Comparison of ENCODE assay signal across 9 cellular contexts in the genomic region with DNA sequence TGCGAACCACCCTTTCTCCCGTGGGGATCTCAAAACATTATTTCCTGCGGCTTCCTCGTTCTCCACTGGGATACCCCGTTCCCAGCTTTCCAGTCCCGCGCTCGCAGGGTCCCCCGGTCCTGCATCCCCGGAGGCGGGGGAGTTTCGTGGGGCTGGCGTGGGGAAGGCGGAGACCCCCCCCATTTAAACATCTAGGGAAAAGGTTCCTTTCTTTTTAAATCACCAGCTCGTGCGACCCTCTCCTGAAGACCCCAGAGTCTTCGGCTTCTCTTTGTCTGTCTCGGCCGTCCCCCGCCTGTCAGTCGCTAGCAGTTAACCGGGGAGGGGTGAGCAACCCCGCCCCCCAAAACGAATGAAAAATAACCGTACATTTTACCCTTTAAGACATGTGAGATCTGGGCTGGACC. TPM values are rescaled to one million over a fixed set of nuclear protein-coding genes. Genes with fewer than 3 reads are reported as not detected.
DNase-seq lines count a peak whose midpoint lies in the region; ATAC-seq and TF ChIP-seq lines count a peak whose summit lies in the region.
"Had no signal": no experiment of that assay in that cellular context is flagged by ENCODE, and none has a peak within 500 bp of the region (broad histone marks: within the 10 kb centered on the region; RNA-seq: fewer than 3 reads in every experiment).

No MANE protein-coding gene starts in this region.

- no peaks in the 10 kb centered on the region for H3K9me3 Mint-ChIP-seq in Calu3 (ENCODE audit: low read depth, unreplicated experiment)
- H3K9me3 Mint-ChIP-seq in nephron, result no peaks in the 10 kb centered on the region

- H3K27me3 Mint-ChIP-seq in Calu3 (ENCODE audit: unreplicated experiment), result peaks cover 98% of the 10 kb centered on the region
- peaks cover 28% of the 10 kb centered on the region for H3K27me3 Mint-ChIP-seq in nephron (ENCODE audit: low read depth)

- no CpG with 5 or more reads among the region's 25 CpGs for WGBS in IMR-90 (ENCODE audit: extremely low coverage in 2 of 2, insufficient read length in 1 of 2), 2 experiments

- no peak for TF ChIP-seq CTCF in Calu3 (IDR thresholded peaks at IDR 0.05; ENCODE audit: unreplicated experiment)
- no peak for TF ChIP-seq CTCF in IMR-90 (conservative IDR thresholded peaks at IDR 0.05; ENCODE audit: low read depth, low read length)
- no peak for TF ChIP-seq CTCF in cardiac fibroblast (IDR thresholded peaks at IDR 0.05; ENCODE audit: low read depth, low read length)
- TF ChIP-seq CTCF in nephron (IDR thresholded peaks at IDR 0.05; ENCODE audit: unreplicated experiment in 3 of 3), result peak in 1 of 3 experiments; percentile 19

- H3K4me3 Mint-ChIP-seq in Calu3 (ENCODE audit: low read depth, unreplicated experiment) (peak overlapping the region; percentile 78), nephron (peak overlapping the region; percentile 87 to 95 (median 94))

- H3K23ac ChIP-seq in IMR-90 (ENCODE audit: low read depth, low read length), result peak overlapping the region; percentile 55; the same call in 1 of the 2 replicates

- DNase-seq in Calu3 (no peak), IMR-90 (no peak), cardiac fibroblast (ENCODE audit: low read depth in 2 of 2) (no peak), retina (no peak), COLO829 (ENCODE audit: low spot score) (no peak), AG08395 (ENCODE audit: low spot score) (no peak), DMS153 (lab: John Stamatoyannopoulos, UW) (no peak)

- H3K4me1 Mint-ChIP-seq in Calu3 (ENCODE audit: low read depth, unreplicated experiment), result peaks cover 8% of the 10 kb centered on the region
- peaks cover 34% of the 10 kb centered on the region for H3K4me1 Mint-ChIP-seq in nephron

- H3K14ac ChIP-seq in IMR-90 (replicated peaks; ENCODE audit: low read depth, low read length), result peak overlapping the region; percentile 82

- H2AFZ ChIP-seq in IMR-90 (replicated peaks; ENCODE audit: low read length, poor library complexity), result peak overlapping the region; percentile 95

- H3K56ac ChIP-seq in IMR-90 (ENCODE audit: extremely low read depth, insufficient read depth, low read length), result 0 out of 2 replicates have a peak overlapping the region, but pooled peaks have one; percentile 14

- CTCF ChIA-PET in Calu3 (lab: Charles Lee), result interaction anchor here (0.6 to 0.7 kb wide), 2 partner anchors 590 to 1139 kb away, joined by 4 read pairs; no protein-coding TSS in a partner anchor
- CTCF ChIA-PET in IMR-90 (lab: Yijun Ruan, JAX), result interaction anchor here (0.9 kb wide), 1 partner anchor 42 kb away, joined by 3 read pairs; no protein-coding TSS in a partner anchor

- intact Hi-C loops in Calu3 (cut with micrococcal nuclease; ENCODE audit: unreplicated experiment), result no loop called here
- intact Hi-C loops in IMR-90 (cut with micrococcal nuclease), result loop anchor here (1.0 to 2.0 kb wide), 2 partner anchors 24 to 52 kb away; partner anchors contain the start of gene SNF8

- POLR2A ChIA-PET in IMR-90 (lab: Charles Lee; ENCODE audit: unreplicated experiment), result interaction anchor here (0.5 to 0.7 kb wide), 2 partner anchors 32 to 43 kb away, joined by 7 to 18 read pairs; no protein-coding TSS in a partner anchor

- 0 out of 3 replicates have a peak overlapping the region, but pooled peaks have one; percentile 84 for H2BK15ac ChIP-seq in IMR-90 (ENCODE audit: low read depth, low read length)

- H3K9me3 ChIP-seq in IMR-90 (ENCODE audit: control insufficient read depth, insufficient read depth, low read length), result no peaks in the 10 kb centered on the region

- H2BK20ac ChIP-seq in IMR-90 (ENCODE audit: low read depth, low read length), result no peak overlapping the region

- H4K20me1 ChIP-seq in IMR-90 (ENCODE audit: insufficient read depth, low read length), result peaks cover 2% of the 10 kb centered on the region; the same call in 1 of the 2 replicates

- peaks cover 22% of the 10 kb centered on the region for H3K36me3 Mint-ChIP-seq in Calu3 (ENCODE audit: insufficient read depth, unreplicated experiment)
- H3K36me3 Mint-ChIP-seq in nephron (ENCODE audit: low read depth), result peaks cover 13% of the 10 kb centered on the region

- peak overlapping the region; percentile 23 to 53; a peak in 1 of 4 replicates for H4K8ac ChIP-seq in IMR-90 (ENCODE audit: low read depth in 2 of 2, low read length in 2 of 2)

- peak overlapping the region; percentile 95 for H2AK9ac ChIP-seq in IMR-90 (replicated peaks; ENCODE audit: low read depth, low read length, poor library complexity)

- H3K9ac ChIP-seq in IMR-90 (ENCODE audit: low read depth, low read length), result peak overlapping the region; percentile 72

- no peak for TF ChIP-seq POLR2A in IMR-90 (IDR thresholded peaks at IDR 0.05; ENCODE audit: low read depth, low read length)

- no peak overlapping the region for H4K5ac ChIP-seq in IMR-90 (ENCODE audit: low read depth, low read length)

- H3K4me1 ChIP-seq in IMR-90 (ENCODE audit: control insufficient read depth, insufficient read depth, low read length), result no peaks in the 10 kb centered on the region

- H4K91ac ChIP-seq in IMR-90 (ENCODE audit: insufficient read depth, low read depth, low read length), result peak overlapping the region; percentile 66; the same call in 1 of the 2 replicates

- ATAC-seq in IMR-90 (ENCODE audit: low read depth), result no peak; the same call in 1 of the 2 replicates

- no peak overlapping the region for H2BK5ac ChIP-seq in IMR-90 (ENCODE audit: low read depth, low read length, poor library complexity, severe bottlenecking)

- H3K27ac Mint-ChIP-seq in Calu3 (ENCODE audit: unreplicated experiment) (no peak overlapping the region), nephron (peak overlapping the region; percentile 54 to 97 (median 91))

- dilution Hi-C loops in IMR-90 (cut with HindIII; ENCODE audit: low sequenced_read_pairs, unreplicated experiment), result no loop called here

- no peaks in the 10 kb centered on the region for H3K9me1 ChIP-seq in IMR-90 (ENCODE audit: insufficient read depth, low read length)

- in situ Hi-C loops in IMR-90 (cut with MboI; ENCODE audit: low sequenced_read_pairs), result no loop called here

- no peak overlapping the region for H3K18ac ChIP-seq in IMR-90 (ENCODE audit: low read depth, low read length)

- H3K36me3 ChIP-seq in IMR-90 (ENCODE audit: control insufficient read depth, insufficient read depth, low read length), result no peaks in the 10 kb centered on the region

- peak overlapping the region; percentile 84 for H3K4me2 ChIP-seq in IMR-90 (ENCODE audit: low read depth, low read length)

- H2AK5ac ChIP-seq in IMR-90 (ENCODE audit: low read depth, low read length), result no peak overlapping the region

- H3K4me3 ChIP-seq in IMR-90 (ENCODE audit: insufficient read depth, low read depth, low read length), result peak overlapping the region; percentile 93
- peak overlapping the region; percentile 62 to 66 for H3K4me3 ChIP-seq in cardiac fibroblast (replicated peaks in 1 of 2; ENCODE audit: low read depth in 2 of 2, low read length in 2 of 2)

- BruUV-seq in Calu3 (replicated peaks; lab: Mats Ljungman, UMichigan) (no TSS peak), IMR-90 (replicated peaks; lab: Mats Ljungman, UMichigan) (no TSS peak)

- peaks cover 0 to 15% of the 10 kb centered on the region in 2 experiments; a peak in 2 of 4 replicates for H3K79me1 ChIP-seq in IMR-90 (ENCODE audit: low read depth in 1 of 2, low read length in 2 of 2)

- no peak for TF ChIP-seq RAD21 in IMR-90 (IDR thresholded peaks at IDR 0.05; ENCODE audit: low read length)

- H3K27ac ChIP-seq in IMR-90 (ENCODE audit: insufficient read depth, low read length), result peak overlapping the region; percentile 95; the same call in 1 of the 2 replicates

- H3K27me3 ChIP-seq in IMR-90 (ENCODE audit: control insufficient read depth, insufficient read depth, low read length), result peaks cover 20% of the 10 kb centered on the region

- H3K4ac ChIP-seq in IMR-90 (ENCODE audit: low read depth, low read length), result peak overlapping the region; percentile 60; the same call in 1 of the 2 replicates

- peak overlapping the region; percentile 56; the same call in 1 of the 2 replicates for H2BK120ac ChIP-seq in IMR-90 (ENCODE audit: low read depth, low read length)

TF ChIP-seq in IMR-90, 13 proteins besides CTCF, POLR2A, EP300 and RAD21:
- no peak for TF ChIP-seq MXI1 (IDR thresholded peaks at IDR 0.05; ENCODE audit: borderline replicate concordance, low read depth, low read length)
- no peak for TF ChIP-seq FOS (IDR thresholded peaks at IDR 0.05; ENCODE audit: low read depth, low read length)
- TF ChIP-seq USF2 (IDR thresholded peaks at IDR 0.05; ENCODE audit: low read depth, low read length), result no peak
- no peak for TF ChIP-seq RCOR1 (IDR thresholded peaks at IDR 0.05; ENCODE audit: insufficient replicate concordance, low read length)
- no peak for TF ChIP-seq SMC3 (IDR thresholded peaks at IDR 0.05; ENCODE audit: low read depth, low read length)

RNA-seq across cellular contexts. Expression of gene IGF2BP1, which starts 0.5 kb away (rescaled TPM):
- total RNA-seq in Calu3 (2022) (14.4 and 17.6 TPM in 2 replicates), IMR-90 (2012; rRNA removed) (10.2 and 11.9 TPM in 2 replicates)
- 12.2 and 13.1 TPM in 2 replicates for polyA plus RNA-seq in IMR-90 (2012; rRNA removed)
- 9.1 and 9.2 TPM in 2 replicates for polyA plus RNA-seq in IMR-90 (2012; cell fraction: cytosol; rRNA removed)
- polyA plus RNA-seq in IMR-90 (2012; cell fraction: nucleus; rRNA removed; ENCODE audit: low replicate concordance), result 23.6 and 36.0 TPM in 2 replicates

RNA-seq across cellular contexts. Expression of gene GIP, which starts 28.3 kb away (rescaled TPM):
- total RNA-seq in Calu3 (2022) (not detected in 2 replicates), IMR-90 (2012; rRNA removed) (not detected in 2 replicates)
- 0.44 TPM in 1 of 2 replicates, not detected in the other for polyA plus RNA-seq in IMR-90 (2012; rRNA removed)
- 0.12 TPM in 1 of 2 replicates, not detected in the other for polyA plus RNA-seq in IMR-90 (2012; cell fraction: cytosol; rRNA removed)
- not detected in 2 replicates for polyA plus RNA-seq in IMR-90 (2012; cell fraction: nucleus; rRNA removed; ENCODE audit: low replicate concordance)
- total RNA-seq: NCI-H460 had no signal

RNA-seq across cellular contexts. Expression of gene SNF8, which starts 52.1 kb away (rescaled TPM):
- total RNA-seq in Calu3 (2022) (198 and 213 TPM in 2 replicates), IMR-90 (2012; rRNA removed) (171 and 191 TPM in 2 replicates)
- polyA plus RNA-seq in IMR-90 (2012; rRNA removed), result 178 and 181 TPM in 2 replicates
- polyA plus RNA-seq in IMR-90 (2012; cell fraction: cytosol; rRNA removed), result 229 and 242 TPM in 2 replicates
- 106 and 120 TPM in 2 replicates for polyA plus RNA-seq in IMR-90 (2012; cell fraction: nucleus; rRNA removed; ENCODE audit: low replicate concordance)
